8 cellular contexts compared by ENCODE assay signal in the genomic region with DNA sequence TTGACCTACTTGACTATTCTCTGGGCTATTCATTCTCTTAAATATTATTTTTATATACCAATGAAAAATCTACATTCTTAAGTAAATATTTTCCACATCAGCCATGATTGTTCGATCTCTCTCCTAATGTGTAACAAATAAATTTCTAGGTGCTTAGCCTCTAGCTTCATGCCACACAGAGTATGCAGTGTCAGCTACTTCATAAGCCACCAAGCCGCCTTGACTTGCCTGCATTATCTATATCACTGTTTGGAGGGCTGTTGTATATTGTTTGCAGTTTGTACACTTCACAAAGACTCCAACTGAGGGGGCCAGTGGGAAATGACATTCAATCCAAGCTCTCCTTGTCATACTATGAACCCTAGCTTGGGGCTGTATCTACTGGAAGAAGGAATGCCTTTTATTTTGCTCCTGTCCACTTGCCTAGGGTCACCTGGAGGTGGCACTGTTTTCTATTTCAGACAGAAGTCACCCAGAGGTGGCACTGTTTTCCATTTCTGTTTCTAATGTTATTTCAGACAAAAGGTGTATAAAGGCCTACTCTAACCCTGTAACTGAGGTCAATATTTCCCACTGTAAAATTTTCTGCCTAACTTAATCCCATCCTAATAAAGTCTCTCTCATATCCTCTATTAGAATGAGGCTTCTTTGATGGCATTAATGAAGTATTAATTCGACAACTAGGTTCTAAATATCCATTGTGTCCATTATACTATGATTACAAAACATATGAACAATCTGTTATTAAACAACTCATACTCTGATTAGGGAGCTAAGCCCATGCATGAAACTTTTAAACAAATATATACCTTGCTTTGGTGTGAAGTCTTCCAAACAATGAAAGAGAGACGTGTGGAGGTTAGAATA. TPM values are rescaled to one million over a fixed set of nuclear protein-coding genes. Genes with fewer than 3 reads are reported as not detected.
DNase-seq lines count a peak whose midpoint lies in the region; TF ChIP-seq lines count a peak whose summit lies in the region.

No MANE protein-coding gene starts in this region.

- peaks cover 52% of the 10 kb centered on the region for H3K36me3 Mint-ChIP-seq in HFFc6 (ENCODE audit: low read depth)

- no peak overlapping the region for H3K4me3 ChIP-seq in MM.1S (ENCODE audit: low read length)
- H3K4me3 ChIP-seq in effector memory CD4-positive, alpha-beta T cell (ENCODE audit: insufficient read depth, low read depth, low read length, poor library complexity, severe bottlenecking) = no peak overlapping the region
- H3K4me3 ChIP-seq in osteoblast (ENCODE audit: insufficient read depth, low read length) = no peak overlapping the region

- no peaks in the 10 kb centered on the region for H3K27me3 ChIP-seq in MM.1S (replicated peaks; ENCODE audit: insufficient read depth, low read length)
- no peaks in the 10 kb centered on the region for H3K27me3 ChIP-seq in effector memory CD4-positive, alpha-beta T cell (replicated peaks; ENCODE audit: control insufficient read depth, insufficient read depth, low read length, poor library complexity, severe bottlenecking)
- no peaks in the 10 kb centered on the region for H3K27me3 ChIP-seq in osteoblast (ENCODE audit: insufficient read depth, low read length)

- no peaks in the 10 kb centered on the region; the same call in 1 of the 2 replicates for H3K27me3 Mint-ChIP-seq in HFFc6 (ENCODE audit: insufficient read depth)

- peaks cover 77% of the 10 kb centered on the region for H3K4me1 Mint-ChIP-seq in HFFc6 (ENCODE audit: low read depth)

- no peaks in the 10 kb centered on the region for H3K79me2 ChIP-seq in MM.1S (ENCODE audit: low read length)
- H3K79me2 ChIP-seq in osteoblast (ENCODE audit: insufficient read depth, low read length) = peaks cover 92% of the 10 kb centered on the region

- no peak overlapping the region for H3K4me2 ChIP-seq in MM.1S (ENCODE audit: low read depth, low read length)
- H3K4me2 ChIP-seq in osteoblast (ENCODE audit: insufficient read depth, low read length) = no peak overlapping the region

- H3K4me1 ChIP-seq in MM.1S (ENCODE audit: low read length) (no peaks in the 10 kb centered on the region), osteoblast (ENCODE audit: insufficient read depth, low read length) (peaks cover 21% of the 10 kb centered on the region)
- H3K4me1 ChIP-seq in effector memory CD4-positive, alpha-beta T cell (ENCODE audit: control insufficient read depth, insufficient read depth, low read length, poor library complexity, severe bottlenecking) = no peaks in the 10 kb centered on the region

- H2AFZ ChIP-seq in MM.1S (ENCODE audit: low read length) (no peak overlapping the region), osteoblast (ENCODE audit: low read length) (no peak overlapping the region)

- DNase-seq in ACHN (peak; percentile 79), HFFc6 (peak; percentile 67), MM.1S (peak; percentile 49), osteoblast (ENCODE audit: insufficient read length, low spot score, missing footprints) (no peak), NCI-H1930 (lab: John Stamatoyannopoulos, UW) (no peak)
- peak; percentile 2 to 15 (median 3) for DNase-seq in effector memory CD4-positive, alpha-beta T cell

- peak overlapping the region; percentile 72 for H3K4me3 Mint-ChIP-seq in HFFc6

- H3K9me3 ChIP-seq in MM.1S (replicated peaks; ENCODE audit: insufficient read depth, low read length) (no peaks in the 10 kb centered on the region), osteoblast (ENCODE audit: low read depth, low read length) (no peaks in the 10 kb centered on the region)
- H3K9me3 ChIP-seq in effector memory CD4-positive, alpha-beta T cell (ENCODE audit: control insufficient read depth, low read length) = no peaks in the 10 kb centered on the region

- H4K20me1 ChIP-seq in MM.1S (ENCODE audit: insufficient read depth, low read length) (no peaks in the 10 kb centered on the region), osteoblast (ENCODE audit: insufficient read depth, low read length) (peaks cover 11% of the 10 kb centered on the region)

- peak; percentile 88 for TF ChIP-seq CTCF in GM12873 (IDR thresholded peaks at IDR 0.05; ENCODE audit: insufficient read depth, low read depth, low read length, missing control alignments)
- peak; percentile 90 for TF ChIP-seq CTCF in HFFc6 (IDR thresholded peaks at IDR 0.05)
- TF ChIP-seq CTCF in MM.1S (IDR thresholded peaks at IDR 0.05; ENCODE audit: low read length) = peak; percentile 98
- TF ChIP-seq CTCF in VCaP (conservative IDR thresholded peaks at IDR 0.05) = peak; percentile 76
- peak; percentile 83 for TF ChIP-seq CTCF in osteoblast (IDR thresholded peaks at IDR 0.05; ENCODE audit: extremely low read depth, low read depth, low read length)

- no peak overlapping the region for H3K9ac ChIP-seq in MM.1S (ENCODE audit: low read length)

- H3K27ac ChIP-seq in MM.1S (ENCODE audit: low read length) (no peak overlapping the region), VCaP (no peak overlapping the region), osteoblast (ENCODE audit: low read depth, low read length) (peak overlapping the region; percentile 22)
- H3K27ac ChIP-seq in effector memory CD4-positive, alpha-beta T cell (ENCODE audit: insufficient read depth, low read length, poor library complexity, severe bottlenecking) = no peak overlapping the region

- in situ Hi-C loops in ACHN (cut with HindIII; ENCODE audit: low pct_ligation_motif_present, low pct_unique_long_range_greater_than_20kb, low sequenced_read_pairs) = no loop called here

- H3K9me3 Mint-ChIP-seq in HFFc6 = no peaks in the 10 kb centered on the region

- no peaks in the 10 kb centered on the region for H3F3A ChIP-seq in MM.1S (ENCODE audit: insufficient read depth, low read length)

- H3K36me3 ChIP-seq in MM.1S (replicated peaks; ENCODE audit: insufficient read depth, low read length) (no peaks in the 10 kb centered on the region), osteoblast (ENCODE audit: insufficient read depth, low read length) (peaks cover 4% of the 10 kb centered on the region)
- no peaks in the 10 kb centered on the region for H3K36me3 ChIP-seq in effector memory CD4-positive, alpha-beta T cell (ENCODE audit: control insufficient read depth, insufficient read depth, low read length)

- H3K9me2 ChIP-seq in MM.1S (replicated peaks; ENCODE audit: insufficient read depth, low read length) = no peaks in the 10 kb centered on the region

- H3K27ac Mint-ChIP-seq in HFFc6 = peak overlapping the region; percentile 82

RNA-seq across cellular contexts. Expression of a gene that starts 36.4 kb away (rescaled TPM):
- 100 to 1,000 TPM; 265 to 388 (median 303) TPM for total RNA-seq in HFFc6 (2021; fragmentation: NEBNext Ultra II Directional; extraction: Animal tissue kit (Norgen Biotek cat#: 25700))
- 632 and 879 TPM in 2 replicates for total RNA-seq in osteoblast

Comparison
In these comparisons a context has a peak if more than half of its experiments do, and no peak if none do; other contexts are left out.
1. DNase-seq: peak in ACHN (single experiment), HFFc6 (single experiment), MM.1S (single experiment) and effector memory CD4-positive, alpha-beta T cell (3 of 3); none in osteoblast (single experiment) and NCI-H1930 (0 of 2).
2. Peak in every context shown above with its lines, with median percentiles within 50 percentile points of each other: CTCF ChIP-seq.